ENCODE assay signal across 1 cellular context in the genomic region with DNA sequence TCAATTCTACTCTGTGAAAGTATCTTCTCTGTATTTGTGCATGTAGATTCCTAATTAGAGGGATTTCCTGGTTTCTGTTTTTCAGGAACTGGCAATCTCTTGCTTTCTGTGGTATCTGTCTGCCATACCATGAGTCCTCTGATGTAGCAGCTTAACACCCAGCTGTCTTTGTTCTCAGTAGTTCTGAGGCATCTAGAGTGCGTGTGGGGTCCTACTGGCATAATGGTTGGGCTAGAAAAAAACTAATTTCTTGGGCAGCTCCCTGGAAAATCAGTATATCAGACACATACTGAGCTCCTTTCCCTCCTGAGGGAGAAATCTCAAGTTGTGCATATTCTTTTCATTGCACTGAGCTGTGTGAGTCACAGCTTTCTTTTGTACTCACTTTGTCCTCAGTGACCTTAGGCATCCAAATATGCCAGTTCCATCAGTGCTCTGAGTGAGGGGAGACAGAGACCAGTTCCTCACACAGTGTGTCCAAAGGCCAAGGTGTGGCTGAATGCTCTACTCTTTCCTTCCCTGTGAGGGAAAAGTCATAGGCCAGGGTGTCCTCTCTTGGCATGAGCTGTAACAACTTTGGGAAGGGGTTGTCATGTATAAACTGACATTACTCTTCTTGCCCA.
TF ChIP-seq lines count a peak whose summit lies in the region.

No MANE protein-coding gene starts in this region.

TF ChIP-seq in GM23338, 12 proteins besides CTCF, POLR2A, EP300 and RAD21 (continued from another document):
- TF ChIP-seq NANOG (IDR thresholded peaks at IDR 0.05; ENCODE audit: borderline replicate concordance) = no peak
